Comparison of ENCODE assay signal across 8 cellular contexts in genomic region chr1:211260161-211261107, GRCh38. TPM values are rescaled to one million over a fixed set of nuclear protein-coding genes. Genes with fewer than 3 reads are reported as not detected.
DNase-seq lines count a peak whose midpoint lies in the region; ATAC-seq and TF ChIP-seq lines count a peak whose summit lies in the region.

No MANE protein-coding gene starts in this region.

- H3K4me3 ChIP-seq in GM12865 (ENCODE audit: low read depth, low read length) (peak overlapping the region; percentile 89), psoas muscle (peak overlapping the region; percentile 87), urinary bladder (ENCODE audit: low read depth, low read length) (peak overlapping the region; percentile 91)

- H3K9me3 ChIP-seq in psoas muscle = no peaks in the 10 kb centered on the region

- peaks cover 14% of the 10 kb centered on the region for H3K4me1 Mint-ChIP-seq in T-helper 1 cell treated with Interleukin-12 subunit alpha and Interleukin-12 subunit beta and Interleukin-4 antibody, amounts not matched to agents 30 μg/mL and 1 μg/mL, for 36 hours (ENCODE audit: low read depth)

- H3K27me3 Mint-ChIP-seq in T-helper 1 cell treated with Interleukin-12 subunit alpha and Interleukin-12 subunit beta and Interleukin-4 antibody, amounts not matched to agents 30 μg/mL and 1 μg/mL, for 36 hours (ENCODE audit: low read depth) = no peaks in the 10 kb centered on the region

- no peaks in the 10 kb centered on the region for H3K9me3 Mint-ChIP-seq in T-helper 1 cell treated with Interleukin-12 subunit alpha and Interleukin-12 subunit beta and Interleukin-4 antibody, amounts not matched to agents 30 μg/mL and 1 μg/mL, for 36 hours

- TF ChIP-seq CTCF in GM12865 (IDR thresholded peaks at IDR 0.05; ENCODE audit: insufficient read depth, low read depth, low read length, missing control alignments) = no peak
- no peak for TF ChIP-seq CTCF in psoas muscle (IDR thresholded peaks at IDR 0.05)

- H3K4me3 Mint-ChIP-seq in T-helper 1 cell treated with Interleukin-12 subunit alpha and Interleukin-12 subunit beta and Interleukin-4 antibody, amounts not matched to agents 30 μg/mL and 1 μg/mL, for 36 hours = peak overlapping the region; percentile 82

- H3K4me1 ChIP-seq in psoas muscle (peaks cover 19% of the 10 kb centered on the region), urinary bladder (ENCODE audit: insufficient read depth) (no peaks in the 10 kb centered on the region)

- intact Hi-C loops in left ventricle myocardium superior (cut with micrococcal nuclease) (no loop called here), psoas muscle (cut with DNase I) (no loop called here)

- H3K27ac Mint-ChIP-seq in T-helper 1 cell treated with Interleukin-12 subunit alpha and Interleukin-12 subunit beta and Interleukin-4 antibody, amounts not matched to agents 30 μg/mL and 1 μg/mL, for 36 hours = peak overlapping the region; percentile 82

- no peaks in the 10 kb centered on the region for H3K27me3 ChIP-seq in psoas muscle (ENCODE audit: insufficient read depth in 3 of 3, low read length in 2 of 3)

- H3K36me3 Mint-ChIP-seq in T-helper 1 cell treated with Interleukin-12 subunit alpha and Interleukin-12 subunit beta and Interleukin-4 antibody, amounts not matched to agents 30 μg/mL and 1 μg/mL, for 36 hours (ENCODE audit: low read depth) = peaks cover 9% of the 10 kb centered on the region

- DNase-seq in GM12865 (ENCODE audit: low read depth) = peak; percentile 76
- peak; percentile 86 for DNase-seq in NCI-H1105 (lab: John Stamatoyannopoulos, UW)
- DNase-seq in amniotic stem cell (lab: John Stamatoyannopoulos, UW) = peak; percentile 71
- DNase-seq in left ventricle myocardium superior = peak; percentile 90
- peak; percentile 84 to 91 for DNase-seq in psoas muscle

- H3K27ac ChIP-seq in psoas muscle = peak overlapping the region; percentile 92
- H3K27ac ChIP-seq in urinary bladder (ENCODE audit: low read depth) = peak overlapping the region; percentile 48

- peak; percentile 36 for ATAC-seq in HG02610 (IDR thresholded peaks at IDR 0.05; ENCODE audit: unreplicated experiment)
- peak; percentile 54 for ATAC-seq in left ventricle myocardium superior
- ATAC-seq in psoas muscle = peak; percentile 60 to 66 (median 64)

- WGBS in psoas muscle, 3 donors = 0 to 1% (median 0%) methylated on average over 52 to 58 of the region's 58 CpGs
- under 1% methylated on average over 58 of the region's 58 CpGs for WGBS in urinary bladder

- H3K36me3 ChIP-seq in psoas muscle (ENCODE audit: insufficient read depth in 1 of 2, low read depth in 1 of 2) (peaks cover 0 to 26% of the 10 kb centered on the region in 2 donors), urinary bladder (ENCODE audit: insufficient read depth) (no peaks in the 10 kb centered on the region)

RNA-seq across cellular contexts. Expression of gene RCOR3, which starts 1.3 kb away (rescaled TPM):
- 53.0 TPM for total RNA-seq in left ventricle myocardium superior
- total RNA-seq in psoas muscle = 10 to 100 TPM; 67.4 to 95.7 (median 72.0) TPM
- 10 to 100 TPM; 29.4 to 95.1 (median 62.6) TPM for polyA plus RNA-seq in psoas muscle
- total RNA-seq in urinary bladder = 71.2 TPM
- 31.6 TPM for polyA plus RNA-seq in urinary bladder

Comparison
In these comparisons a context has a peak if more than half of its experiments do, and no peak if none do; other contexts are left out.
1. Peak in every context shown above with its lines: DNase-seq, ATAC-seq, H3K4me3 ChIP-seq and H3K27ac ChIP-seq.